1 cellular context compared by ENCODE assay signal in the genomic region with DNA sequence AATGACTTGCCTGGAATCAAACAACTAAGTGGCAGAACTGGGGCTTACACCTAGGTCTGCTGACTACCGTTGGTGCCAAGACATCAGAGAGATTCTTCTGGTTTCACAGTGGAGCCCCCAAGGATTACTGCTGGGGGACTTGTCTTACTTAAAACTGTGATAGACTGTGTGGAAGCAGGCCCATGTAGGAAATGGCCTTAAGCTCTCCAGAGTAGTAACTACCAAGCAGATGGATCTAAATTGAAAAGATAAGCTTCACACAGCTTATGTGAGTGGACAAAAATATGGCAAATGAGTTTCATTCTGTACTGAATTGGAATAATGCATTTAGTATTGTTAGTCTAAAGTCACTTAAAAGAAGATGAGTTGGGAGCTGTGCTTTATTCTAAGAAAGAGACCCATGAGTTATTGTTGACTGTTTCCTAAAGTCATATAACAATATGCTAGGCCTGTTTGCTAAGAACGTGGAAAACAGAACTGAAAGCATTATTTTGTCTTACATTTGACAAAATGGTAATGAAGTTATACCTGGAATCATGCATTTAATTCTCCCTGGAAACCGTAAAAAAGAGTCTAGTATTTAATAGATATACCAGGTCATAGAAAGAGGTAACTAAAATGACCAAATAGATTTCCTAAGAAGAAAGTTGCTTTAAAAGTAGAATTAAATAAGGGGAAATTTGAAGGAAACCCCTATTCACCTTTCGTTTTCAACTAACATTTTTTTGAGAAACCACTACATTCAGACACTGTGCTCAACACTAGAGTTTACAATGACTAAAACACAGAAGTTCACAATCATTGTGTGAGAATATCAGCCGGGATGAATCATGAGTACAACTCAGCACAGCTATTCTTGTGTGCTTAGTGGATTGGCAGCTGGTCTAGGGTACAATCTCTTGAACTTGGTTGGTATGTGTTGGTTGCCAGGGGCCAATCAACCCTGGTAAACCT.
TF ChIP-seq lines count a peak whose summit lies in the region.

No MANE protein-coding gene starts in this region.

TF ChIP-seq in A549, 52 proteins besides CTCF, POLR2A, EP300 and RAD21 (continued from another document):
- TF ChIP-seq, protein P1, sequence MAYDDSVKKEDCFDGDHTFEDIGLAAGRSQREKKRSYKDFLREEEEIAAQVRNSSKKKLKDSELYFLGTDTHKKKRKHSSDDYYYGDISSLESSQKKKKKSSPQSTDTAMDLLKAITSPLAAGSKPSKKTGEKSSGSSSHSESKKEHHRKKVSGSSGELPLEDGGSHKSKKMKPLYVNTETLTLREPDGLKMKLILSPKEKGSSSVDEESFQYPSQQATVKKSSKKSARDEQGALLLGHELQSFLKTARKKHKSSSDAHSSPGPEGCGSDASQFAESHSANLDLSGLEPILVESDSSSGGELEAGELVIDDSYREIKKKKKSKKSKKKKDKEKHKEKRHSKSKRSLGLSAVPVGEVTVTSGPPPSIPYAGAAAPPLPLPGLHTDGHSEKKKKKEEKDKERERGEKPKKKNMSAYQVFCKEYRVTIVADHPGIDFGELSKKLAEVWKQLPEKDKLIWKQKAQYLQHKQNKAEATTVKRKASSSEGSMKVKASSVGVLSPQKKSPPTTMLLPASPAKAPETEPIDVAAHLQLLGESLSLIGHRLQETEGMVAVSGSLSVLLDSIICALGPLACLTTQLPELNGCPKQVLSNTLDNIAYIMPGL (CRISPR knock-in tag; IDR thresholded peaks at IDR 0.05; ENCODE audit: borderline replicate concordance): no peak
- TF ChIP-seq FOSL2 (IDR thresholded peaks at IDR 0.05) (no peak), FOSL2 (CRISPR knock-in tag; IDR thresholded peaks at IDR 0.05) (0 out of 2 replicates have a peak, but pooled peaks have one; percentile 23)
